In genomic region chr3:53129344-53129743, GRCh38 we compare ENCODE assay signal across 9 cellular contexts. TPM values are rescaled to one million over a fixed set of nuclear protein-coding genes. Genes with fewer than 3 reads are reported as not detected.
DNase-seq lines count a peak whose midpoint lies in the region; ATAC-seq and TF ChIP-seq lines count a peak whose summit lies in the region.
"Had no signal": no experiment of that assay in that cellular context is flagged by ENCODE, and none has a peak within 500 bp of the region (broad histone marks: within the 10 kb centered on the region; RNA-seq: fewer than 3 reads in every experiment).

No MANE protein-coding gene starts in this region.

- H3K4me3 ChIP-seq in NT2/D1 (ENCODE audit: insufficient read length, low read depth) (peak overlapping the region; percentile 85), neural progenitor cell (peak overlapping the region; percentile 96)

- H3K9ac ChIP-seq in NT2/D1 (ENCODE audit: insufficient read length, low read depth) (peak overlapping the region; percentile 95), neural progenitor cell (peak overlapping the region; percentile 98)

- CTCF ChIA-PET in CD4-positive, alpha-beta T cell (lab: Charles Lee) = interaction anchor here (1.1 to 2.0 kb wide), 3 partner anchors 15 to 67 kb away, joined by 3 to 6 read pairs (median 6); partner anchors contain the start of gene PRKCD

- H3K27ac ChIP-seq in CD4-positive, alpha-beta T cell (ENCODE audit: low read depth, low read length) = peak overlapping the region; percentile 93
- no peak overlapping the region for H3K27ac ChIP-seq in neural progenitor cell

- ATAC-seq in CD4-positive, alpha-beta T cell (ENCODE audit: poor library complexity) = no peak
- no peak for ATAC-seq in effector memory CD8-positive, alpha-beta T cell (replicated peaks)
- ATAC-seq in left colon (no peak), HG03039 (IDR thresholded peaks at IDR 0.05; ENCODE audit: unreplicated experiment) (no peak)

- no peak for DNase-seq in CD4-positive, alpha-beta T cell
- DNase-seq in NT2/D1 (ENCODE audit: low read depth, low spot score) (no peak), neural progenitor cell (ENCODE audit: low spot score) (no peak), head of caudate nucleus (no peak), NCI-H2227 treated with DMSO at 0.1 percent for 48 hours (lab: John Stamatoyannopoulos, UW) (no peak), left colon (no peak)
- no peak for DNase-seq in effector memory CD8-positive, alpha-beta T cell
- DNase-seq: stimulated activated CD4-positive, alpha-beta T cell treated with anti-CD3 and anti-CD28 coated beads, Interleukin-15, amount 100 ng/mL, for 24 hours had no signal

- intact Hi-C loops in CD4-positive, alpha-beta T cell (cut with DNase I, micrococcal nuclease) = loop anchor here in 1 of 2 experiments (2.0 to 10.0 kb wide), 2 partner anchors 217 to 755 kb away; partner anchors contain the start of genes ACTR8 and DCP1A
- intact Hi-C loops in head of caudate nucleus (cut with DNase I) = no loop called here
- intact Hi-C loops in left colon (cut with DNase I, micrococcal nuclease) = no loop called here

- POLR2A ChIA-PET in CD4-positive, alpha-beta T cell (lab: Charles Lee) = interaction anchor here (1.1 to 2.8 kb wide), 2 partner anchors 20 to 31 kb away, joined by 3 to 16 read pairs; partner anchors contain the start of gene PRKCD

- peaks cover 30% of the 10 kb centered on the region for H3K4me1 Mint-ChIP-seq in CD4-positive, alpha-beta T cell (ENCODE audit: low read depth)
- H3K4me1 Mint-ChIP-seq in effector memory CD8-positive, alpha-beta T cell (ENCODE audit: low read depth in 2 of 2) = peaks cover 15 to 22% of the 10 kb centered on the region in 2 donors
- peaks cover 14% of the 10 kb centered on the region for H3K4me1 Mint-ChIP-seq in neural progenitor cell

- H3K36me3 ChIP-seq in NT2/D1 (ENCODE audit: insufficient read depth, insufficient read length, low read length) (peaks cover 31% of the 10 kb centered on the region), neural progenitor cell (no peaks in the 10 kb centered on the region)

- no peaks in the 10 kb centered on the region for H3K27me3 Mint-ChIP-seq in CD4-positive, alpha-beta T cell
- H3K27me3 Mint-ChIP-seq in effector memory CD8-positive, alpha-beta T cell = no peaks in the 10 kb centered on the region
- H3K27me3 Mint-ChIP-seq in neural progenitor cell (ENCODE audit: insufficient read depth, low read depth) = no peaks in the 10 kb centered on the region

- H3K9me3 ChIP-seq in CD4-positive, alpha-beta T cell (ENCODE audit: control insufficient read depth, low read length) = no peaks in the 10 kb centered on the region
- H3K9me3 ChIP-seq in NT2/D1 (ENCODE audit: insufficient read depth, low read length) = no peaks in the 10 kb centered on the region
- no peaks in the 10 kb centered on the region for H3K9me3 ChIP-seq in neural progenitor cell (ENCODE audit: low read depth)

- no peaks in the 10 kb centered on the region for H3K9me3 Mint-ChIP-seq in CD4-positive, alpha-beta T cell
- no peaks in the 10 kb centered on the region for H3K9me3 Mint-ChIP-seq in effector memory CD8-positive, alpha-beta T cell
- H3K9me3 Mint-ChIP-seq in neural progenitor cell = no peaks in the 10 kb centered on the region

- H3K79me2 ChIP-seq in neural progenitor cell (ENCODE audit: low read depth) = peaks cover 25% of the 10 kb centered on the region

- no peaks in the 10 kb centered on the region for H3K27me3 ChIP-seq in CD4-positive, alpha-beta T cell (ENCODE audit: control insufficient read depth, insufficient read depth, low read length)
- H3K27me3 ChIP-seq in NT2/D1 (ENCODE audit: insufficient read depth, insufficient read length) = no peaks in the 10 kb centered on the region
- H3K27me3 ChIP-seq in neural progenitor cell = no peaks in the 10 kb centered on the region

- peak overlapping the region; percentile 92 for H3K4me3 Mint-ChIP-seq in CD4-positive, alpha-beta T cell
- peak overlapping the region; percentile 86 to 90 for H3K4me3 Mint-ChIP-seq in effector memory CD8-positive, alpha-beta T cell
- H3K4me3 Mint-ChIP-seq in neural progenitor cell = peak overlapping the region; percentile 92

- no peaks in the 10 kb centered on the region for H3F3A ChIP-seq in neural progenitor cell (ENCODE audit: low read depth)

- H3K27ac Mint-ChIP-seq in CD4-positive, alpha-beta T cell = peak overlapping the region; percentile 98
- peak overlapping the region; percentile 98 to 99 for H3K27ac Mint-ChIP-seq in effector memory CD8-positive, alpha-beta T cell
- H3K27ac Mint-ChIP-seq in neural progenitor cell = no peak overlapping the region

- H3K4me1 ChIP-seq in NT2/D1 (ENCODE audit: insufficient read depth, insufficient read length) (no peaks in the 10 kb centered on the region), neural progenitor cell (peaks cover 6% of the 10 kb centered on the region)

- peak overlapping the region; percentile 82 for H3K4me2 ChIP-seq in neural progenitor cell

- H2AFZ ChIP-seq in neural progenitor cell (replicated peaks) = no peak overlapping the region

- H3K36me3 Mint-ChIP-seq in CD4-positive, alpha-beta T cell (ENCODE audit: low read depth) = peaks cover 41% of the 10 kb centered on the region
- peaks cover 20% of the 10 kb centered on the region for H3K36me3 Mint-ChIP-seq in effector memory CD8-positive, alpha-beta T cell (ENCODE audit: insufficient read depth)
- H3K36me3 Mint-ChIP-seq in neural progenitor cell = peaks cover 7% of the 10 kb centered on the region

- no peak for TF ChIP-seq CTCF in CD4-positive, alpha-beta T cell (IDR thresholded peaks at IDR 0.05)
- TF ChIP-seq CTCF in neural progenitor cell (IDR thresholded peaks at IDR 0.05) = no peak

- H4K20me1 ChIP-seq in neural progenitor cell (ENCODE audit: low read depth) = no peaks in the 10 kb centered on the region

RNA-seq across cellular contexts. Expression of gene RFT1, which starts 0.9 kb away (rescaled TPM):
- 10 to 100 TPM in 1 of 2 experiments, 1 to 10 TPM in 1; 8.5 to 10.2 TPM for total RNA-seq in CD4-positive, alpha-beta T cell
- total RNA-seq in neural progenitor cell (ENCODE audit: low replicate concordance) (17.0 and 17.2 TPM in 2 replicates), left colon (10 to 100 TPM; 13.1 to 14.1 TPM)

RNA-seq across cellular contexts. Expression of gene PRKCD, which starts 31.7 kb away (rescaled TPM):
- total RNA-seq in CD4-positive, alpha-beta T cell = 10 to 100 TPM; 18.1 to 20.1 TPM
- total RNA-seq in neural progenitor cell (ENCODE audit: low replicate concordance) (4.9 and 8.9 TPM in 2 replicates), left colon (10 to 100 TPM; 93.3 to 94.0 TPM)
